In the genomic region with DNA sequence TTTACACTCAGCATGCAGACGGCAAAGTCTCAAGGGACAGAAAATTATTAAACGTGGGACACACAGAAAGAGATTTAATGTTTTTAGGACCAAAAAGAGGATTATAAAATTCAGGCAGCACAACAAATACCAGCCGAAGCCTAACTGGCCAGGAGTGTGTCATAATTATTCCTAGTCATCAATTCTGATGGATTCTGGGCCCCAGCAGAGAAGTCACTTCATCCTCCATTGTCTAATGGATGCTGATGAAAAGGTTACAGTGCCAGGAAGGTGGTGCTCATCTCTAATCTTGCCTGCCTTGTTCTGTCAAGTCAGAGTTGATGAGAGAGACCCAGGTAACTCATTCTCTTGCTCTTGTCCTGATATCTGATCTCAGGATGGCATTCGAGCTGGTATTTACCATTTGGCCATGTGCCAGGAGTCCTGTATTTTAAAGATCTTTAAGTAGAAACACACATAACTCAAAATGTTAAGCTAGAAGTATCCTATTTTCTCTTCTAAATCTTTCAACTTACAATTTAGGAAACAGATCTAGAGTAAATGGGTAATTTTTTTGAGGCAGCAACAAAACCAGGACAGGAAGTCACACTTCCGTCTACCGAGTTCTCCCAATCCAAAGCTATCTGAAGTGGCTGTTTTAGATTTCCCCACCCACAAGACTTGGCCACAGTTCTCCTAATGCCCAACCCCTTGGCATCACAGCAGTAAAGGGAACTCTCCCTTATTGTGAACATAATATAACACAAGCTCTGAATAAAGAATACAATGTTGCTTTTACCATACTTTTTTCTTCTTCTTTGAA, we compare ENCODE assay signal across 8 cellular contexts. TPM values are rescaled to one million over a fixed set of nuclear protein-coding genes. Genes with fewer than 3 reads are reported as not detected.
DNase-seq lines count a peak whose midpoint lies in the region; FAIRE-seq and TF ChIP-seq lines count a peak whose summit lies in the region.

No MANE protein-coding gene starts in this region.

- DNase-seq in SIG-M5 treated with dmso at 0.1 percent for 504 hours (lab: John Stamatoyannopoulos, UW; ENCODE audit: unreplicated experiment): peak; percentile 19
- DNase-seq in SIG-M5 (lab: John Stamatoyannopoulos, UW): no peak
- peak; percentile 74 for DNase-seq in NCI-H345 (lab: John Stamatoyannopoulos, UW)
- no peak for DNase-seq in endothelial cell of umbilical vein (ENCODE audit: low read depth, low spot score)
- DNase-seq in testis: peak; percentile 28
- no peak for DNase-seq in SW 1271 (lab: John Stamatoyannopoulos, UW)
- no peak for DNase-seq in Peyer's patch
- no peak for DNase-seq in cerebellar nuclear complex (lab: John Stamatoyannopoulos, UW)

- H3K27me3 ChIP-seq in endothelial cell of umbilical vein (ENCODE audit: control insufficient read depth in 2 of 2, insufficient read depth in 2 of 2, low read length in 2 of 2) (no peaks in the 10 kb centered on the region), testis (no peaks in the 10 kb centered on the region), Peyer's patch (no peaks in the 10 kb centered on the region)

- H3K36me3 ChIP-seq in endothelial cell of umbilical vein (ENCODE audit: control insufficient read depth in 2 of 2, extremely low read depth in 1 of 2, insufficient read depth in 2 of 2, low read length in 2 of 2): no peaks in the 10 kb centered on the region
- no peaks in the 10 kb centered on the region for H3K36me3 ChIP-seq in testis (ENCODE audit: low read depth, missing control alignments)
- H3K36me3 ChIP-seq in Peyer's patch: no peaks in the 10 kb centered on the region

- H3K4me1 ChIP-seq in endothelial cell of umbilical vein (ENCODE audit: control insufficient read depth, extremely low read depth, insufficient read depth, low read length) (peaks cover 2% of the 10 kb centered on the region), testis (no peaks in the 10 kb centered on the region), Peyer's patch (peaks cover 0 to 4% (median 0%) of the 10 kb centered on the region in 4 donors)

- TF ChIP-seq CTCF in endothelial cell of umbilical vein (IDR thresholded peaks at IDR 0.05; ENCODE audit: extremely low read depth in 1 of 2, insufficient read depth in 1 of 2, low read depth in 1 of 2, low read length in 2 of 2) (no peak), testis (IDR thresholded peaks at IDR 0.05) (no peak), Peyer's patch (IDR thresholded peaks at IDR 0.05) (no peak)

- H3K4me2 ChIP-seq in endothelial cell of umbilical vein (ENCODE audit: insufficient read depth, low read length): no peak overlapping the region

- FAIRE-seq in endothelial cell of umbilical vein (lab: Jason Lieb, UNC): peak; percentile 50

- no peaks in the 10 kb centered on the region for H3K9me3 ChIP-seq in endothelial cell of umbilical vein (replicated peaks; ENCODE audit: control insufficient read depth, insufficient read depth, low read length)
- no peaks in the 10 kb centered on the region for H3K9me3 ChIP-seq in testis
- H3K9me3 ChIP-seq in Peyer's patch: no peaks in the 10 kb centered on the region

- no peaks in the 10 kb centered on the region for H3K9me1 ChIP-seq in endothelial cell of umbilical vein (replicated peaks; ENCODE audit: control insufficient read depth, extremely low read depth, insufficient read depth, low read length)

- POLR2A ChIA-PET in endothelial cell of umbilical vein (lab: Charles Lee): no interaction called here

- intact Hi-C loops in endothelial cell of umbilical vein (cut with micrococcal nuclease): no loop called here
- intact Hi-C loops in testis (cut with DNase I; ENCODE audit: low total_unique reads): no loop called here

- no peak overlapping the region for H3K9ac ChIP-seq in endothelial cell of umbilical vein (replicated peaks; ENCODE audit: extremely low read depth, insufficient read depth, low read length)

- dilution Hi-C loops in endothelial cell of umbilical vein (cut with MboI; ENCODE audit: extremely low pct_ligation_motif_present, low sequenced_read_pairs): no loop called here

- CTCF ChIA-PET in endothelial cell of umbilical vein (lab: Charles Lee): interaction anchor here (0.7 to 1.9 kb wide), 5 partner anchors 13 to 156 kb away, joined by 3 to 5 read pairs (median 3); no protein-coding TSS in a partner anchor

- H3K4me3 ChIP-seq in endothelial cell of umbilical vein (replicated peaks in 1 of 3; ENCODE audit: insufficient read depth in 1 of 3, low read depth in 1 of 3, low read length in 3 of 3): no peak overlapping the region
- H3K4me3 ChIP-seq in testis: no peak overlapping the region
- no peak overlapping the region for H3K4me3 ChIP-seq in Peyer's patch

- TF ChIP-seq POLR2A in endothelial cell of umbilical vein (IDR thresholded peaks at IDR 0.05; ENCODE audit: low read depth, low read length) (no peak), testis (IDR thresholded peaks at IDR 0.05) (no peak), Peyer's patch (IDR thresholded peaks at IDR 0.05) (no peak)

- H4K20me1 ChIP-seq in endothelial cell of umbilical vein (replicated peaks; ENCODE audit: control insufficient read depth, extremely low read depth, insufficient read depth, low read length): no peaks in the 10 kb centered on the region

- 49 to 55% methylated on average over 6 of the region's 6 CpGs for WGBS in testis, 2 donors

- H3K27ac ChIP-seq in endothelial cell of umbilical vein (ENCODE audit: insufficient read depth, low read depth, low read length) (no peak overlapping the region), testis (no peak overlapping the region), Peyer's patch (no peak overlapping the region)

- no peaks in the 10 kb centered on the region for H3K79me2 ChIP-seq in endothelial cell of umbilical vein (ENCODE audit: control insufficient read depth, insufficient read depth, low read length)

- BruUV-seq in endothelial cell of umbilical vein (replicated peaks; lab: Mats Ljungman, UMichigan): no TSS peak

- no peak overlapping the region for H2AFZ ChIP-seq in endothelial cell of umbilical vein (ENCODE audit: low read depth, low read length)

TF ChIP-seq in endothelial cell of umbilical vein, 7 proteins besides CTCF, POLR2A, EP300 and RAD21:
- no peak for TF ChIP-seq GATA2 (IDR thresholded peaks at IDR 0.05; ENCODE audit: insufficient read depth, insufficient read length, low read depth, low read length)
- TF ChIP-seq EZH2 (IDR thresholded peaks at IDR 0.05; ENCODE audit: borderline replicate concordance, low read depth, low read length, severe bottlenecking): no peak
- TF ChIP-seq JUN (IDR thresholded peaks at IDR 0.05; ENCODE audit: borderline replicate concordance, insufficient read depth, insufficient read length, low read depth): no peak
- TF ChIP-seq MYC (IDR thresholded peaks at IDR 0.05; ENCODE audit: low read depth, low read length): no peak
- no peak for TF ChIP-seq POLR2AphosphoS5 (IDR thresholded peaks at IDR 0.05; ENCODE audit: insufficient read depth, low read depth, low read length)
- TF ChIP-seq, protein P1, sequence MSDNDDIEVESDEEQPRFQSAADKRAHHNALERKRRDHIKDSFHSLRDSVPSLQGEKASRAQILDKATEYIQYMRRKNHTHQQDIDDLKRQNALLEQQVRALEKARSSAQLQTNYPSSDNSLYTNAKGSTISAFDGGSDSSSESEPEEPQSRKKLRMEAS (IDR thresholded peaks at IDR 0.05; ENCODE audit: insufficient read depth, insufficient read length): no peak
- TF ChIP-seq FOS (IDR thresholded peaks at IDR 0.05; ENCODE audit: borderline replicate concordance, insufficient read depth, low read length): no peak

RNA-seq across cellular contexts. Expression of a gene that starts 50.0 kb away (rescaled TPM):
- 9.8 and 11.3 TPM in 2 replicates for total RNA-seq in endothelial cell of umbilical vein
- polyA plus RNA-seq in endothelial cell of umbilical vein: 4.3 and 5.4 TPM in 2 replicates
- polyA plus RNA-seq in endothelial cell of umbilical vein (2011; cell fraction: cytosol; rRNA removed): 3.2 and 4.1 TPM in 2 replicates
- polyA plus RNA-seq in endothelial cell of umbilical vein (2011; cell fraction: nucleus; rRNA removed): 20.3 and 32.5 TPM in 2 replicates
- polyA plus RNA-seq in endothelial cell of umbilical vein (2012): 8.3 and 9.9 TPM in 2 replicates
- polyA minus RNA-seq in endothelial cell of umbilical vein: 5.1 and 5.3 TPM in 2 replicates
- polyA minus RNA-seq in endothelial cell of umbilical vein (2011; cell fraction: cytosol; rRNA and poly(A)+ RNA removed): 2.9 TPM
- 6.9 and 8.2 TPM in 2 replicates for polyA minus RNA-seq in endothelial cell of umbilical vein (2011; cell fraction: nucleus; rRNA and poly(A)+ RNA removed)
- 1 to 10 TPM; 5.7 TPM for total RNA-seq in testis
- 3.6 TPM for polyA plus RNA-seq in testis (ENCODE audit: insufficient read depth, low read depth, low replicate concordance)
- total RNA-seq in Peyer's patch: 10 to 100 TPM in 1 of 4 donors, 1 to 10 TPM in 3; 1.7 to 11.3 (median 6.1) TPM

RNA-seq across cellular contexts. Expression of a gene that starts 50.1 kb away (rescaled TPM):
- total RNA-seq in endothelial cell of umbilical vein (20.0 and 21.7 TPM in 2 replicates), testis (10 to 100 TPM; 16.6 to 22.8 TPM), Peyer's patch (10 to 100 TPM in 3 of 4 donors, 1 to 10 TPM in 1; 4.1 to 16.6 (median 12.7) TPM)
- polyA plus RNA-seq in endothelial cell of umbilical vein (6.9 and 8.7 TPM in 2 replicates), testis (ENCODE audit: insufficient read depth, low read depth, low replicate concordance) (33.1 TPM)
- 13.3 and 13.5 TPM in 2 replicates for polyA plus RNA-seq in endothelial cell of umbilical vein (2011; cell fraction: cytosol; rRNA removed)
- polyA plus RNA-seq in endothelial cell of umbilical vein (2011; cell fraction: nucleus; rRNA removed): 12.9 and 20.6 TPM in 2 replicates
- polyA plus RNA-seq in endothelial cell of umbilical vein (2012): 19.4 and 25.0 TPM in 2 replicates
- 24.1 and 28.6 TPM in 2 replicates for polyA minus RNA-seq in endothelial cell of umbilical vein
- polyA minus RNA-seq in endothelial cell of umbilical vein (2011; cell fraction: cytosol; rRNA and poly(A)+ RNA removed): 15.0 TPM
- polyA minus RNA-seq in endothelial cell of umbilical vein (2011; cell fraction: nucleus; rRNA and poly(A)+ RNA removed): 22.7 and 26.4 TPM in 2 replicates

Comparison
In these comparisons a context has a peak if more than half of its experiments do, and no peak if none do; other contexts are left out.
1. DNase-seq: peak in SIG-M5 treated with dmso at 0.1 percent for 504 hours (single experiment), NCI-H345 (single experiment) and testis (single experiment); none in SIG-M5 (single experiment), endothelial cell of umbilical vein (single experiment), SW 1271 (0 of 2), Peyer's patch (0 of 3) and cerebellar nuclear complex (0 of 2).